9 cellular contexts compared by ENCODE assay signal in genomic region chr15:28589769-28590168, GRCh38. TPM values are rescaled to one million over a fixed set of nuclear protein-coding genes. Genes with fewer than 3 reads are reported as not detected.
A peak's percentile ranks its signal among the peaks of the same experiment; 100 is the strongest.
DNase-seq lines count a peak whose midpoint lies in the region; ATAC-seq, FAIRE-seq and TF ChIP-seq lines count a peak whose summit lies in the region.
"Not testable (repeated sequence)": the region's sequence is repeated elsewhere in the genome, so short reads cannot be mapped to it uniquely, and the experiment has no call there.
"Had no signal": no experiment of that assay in that cellular context is flagged by ENCODE, and none has a peak within 500 bp of the region (broad histone marks: within the 10 kb centered on the region; RNA-seq: fewer than 3 reads in every experiment).

No MANE protein-coding gene starts in this region.

- TF ChIP-seq POLR2A in IMR-90 (IDR thresholded peaks at IDR 0.05; ENCODE audit: low read depth, low read length), result not testable (repeated sequence)

- FAIRE-seq in kidney (lab: Jason Lieb, UNC), result not testable (repeated sequence)

- peak overlapping the region; percentile 57 to 92 (median 84) for H3K27ac Mint-ChIP-seq in CD14-positive monocyte
- peak overlapping the region; percentile 82 for H3K27ac Mint-ChIP-seq in activated naive CD8-positive, alpha-beta T cell treated with anti-CD3 and anti-CD28 coated beads, Interleukin-2, amount 50 U/mL, for 24 hours

- not testable (repeated sequence) for H3K9me3 ChIP-seq in IMR-90 (ENCODE audit: control insufficient read depth, insufficient read depth, low read length); WERI-Rb-1 (ENCODE audit: severe bottlenecking); kidney (ENCODE audit: control insufficient read depth in 1 of 2, low read length in 2 of 2); neutrophil; subcutaneous abdominal adipose tissue (ENCODE audit: control insufficient read depth in 5 of 5, low read length in 5 of 5)

- not testable (repeated sequence) for H3K23ac ChIP-seq in IMR-90 (ENCODE audit: low read depth, low read length)

- not testable (repeated sequence) for ATAC-seq in IMR-90 (ENCODE audit: low read depth); activated naive CD8-positive, alpha-beta T cell treated with anti-CD3 and anti-CD28 coated beads, Interleukin-2, amount 50 U/mL, for 24 hours

- H2BK20ac ChIP-seq in IMR-90 (ENCODE audit: low read depth, low read length), result not testable (repeated sequence)

- not testable (repeated sequence) for H3K79me1 ChIP-seq in IMR-90 (ENCODE audit: low read depth in 1 of 2, low read length in 2 of 2)

- not testable (repeated sequence) for H3K4ac ChIP-seq in IMR-90 (ENCODE audit: low read depth, low read length)

- not testable (repeated sequence) for H2BK15ac ChIP-seq in IMR-90 (ENCODE audit: low read depth, low read length)

- peak overlapping the region; percentile 84 to 96 for H3K4me3 Mint-ChIP-seq in CD14-positive monocyte
- H3K4me3 Mint-ChIP-seq in activated naive CD8-positive, alpha-beta T cell treated with anti-CD3 and anti-CD28 coated beads, Interleukin-2, amount 50 U/mL, for 24 hours, result peak overlapping the region; percentile 90

- CTCF ChIA-PET in IMR-90 (lab: Yijun Ruan, JAX), result not testable (repeated sequence)

- no CpG with 5 or more reads among the region's 9 CpGs for WGBS in IMR-90 (ENCODE audit: extremely low coverage in 2 of 2, insufficient read length in 1 of 2), 2 experiments

- H4K8ac ChIP-seq in IMR-90 (ENCODE audit: low read depth in 2 of 2, low read length in 2 of 2), result 0 out of 4 replicates have a peak overlapping the region, but pooled peaks of 1 of the 2 experiments have one; percentile 49

- TF ChIP-seq CTCF in CD14-positive monocyte (IDR thresholded peaks at IDR 0.05); IMR-90 (conservative IDR thresholded peaks at IDR 0.05; ENCODE audit: low read depth, low read length); WERI-Rb-1 (IDR thresholded peaks at IDR 0.05; ENCODE audit: low read depth, low read length); epithelial cell of esophagus (IDR thresholded peaks at IDR 0.05; ENCODE audit: insufficient read depth, low read depth, low read length, missing control alignments); kidney (IDR thresholded peaks at IDR 0.05; ENCODE audit: borderline replicate concordance, extremely low read depth, insufficient read depth); neutrophil (IDR thresholded peaks at IDR 0.05): not testable (repeated sequence)

- not testable (repeated sequence) for BruUV-seq in IMR-90 (replicated peaks; lab: Mats Ljungman, UMichigan)

- H2BK5ac ChIP-seq in IMR-90 (ENCODE audit: low read depth, low read length, poor library complexity, severe bottlenecking), result not testable (repeated sequence)

- H3K27me3 Mint-ChIP-seq in CD14-positive monocyte (ENCODE audit: low read depth in 3 of 3); activated naive CD8-positive, alpha-beta T cell treated with anti-CD3 and anti-CD28 coated beads, Interleukin-2, amount 50 U/mL, for 24 hours: not testable (repeated sequence)

- not testable (repeated sequence) for TF ChIP-seq RAD21 in IMR-90 (IDR thresholded peaks at IDR 0.05; ENCODE audit: low read length)

- in situ Hi-C loops in IMR-90 (cut with MboI; ENCODE audit: low sequenced_read_pairs), result not testable (repeated sequence)

- peak overlapping the region; percentile 63 for H2AFZ ChIP-seq in IMR-90 (replicated peaks; ENCODE audit: low read length, poor library complexity)

- not testable (repeated sequence) for H4K20me1 ChIP-seq in IMR-90 (ENCODE audit: insufficient read depth, low read length)

- H3K56ac ChIP-seq in IMR-90 (ENCODE audit: extremely low read depth, insufficient read depth, low read length), result not testable (repeated sequence)

- not testable (repeated sequence) for H3K36me3 Mint-ChIP-seq in CD14-positive monocyte; activated naive CD8-positive, alpha-beta T cell treated with anti-CD3 and anti-CD28 coated beads, Interleukin-2, amount 50 U/mL, for 24 hours (ENCODE audit: low read depth)

- H2BK120ac ChIP-seq in IMR-90 (ENCODE audit: low read depth, low read length), result not testable (repeated sequence)

- not testable (repeated sequence) for H3K36me3 ChIP-seq in IMR-90 (ENCODE audit: control insufficient read depth, insufficient read depth, low read length); WERI-Rb-1; kidney (ENCODE audit: control insufficient read depth in 1 of 2, insufficient read depth in 2 of 2, low read length in 2 of 2); neutrophil; subcutaneous abdominal adipose tissue (ENCODE audit: control insufficient read depth in 5 of 5, insufficient read depth in 5 of 5, low read length in 5 of 5)

- H2AK9ac ChIP-seq in IMR-90 (replicated peaks; ENCODE audit: low read depth, low read length, poor library complexity), result not testable (repeated sequence)

- H3K27me3 ChIP-seq in IMR-90 (ENCODE audit: control insufficient read depth, insufficient read depth, low read length); WERI-Rb-1 (ENCODE audit: insufficient read depth, low read depth, severe bottlenecking); neutrophil; subcutaneous abdominal adipose tissue (ENCODE audit: control insufficient read depth in 5 of 5, insufficient read depth in 4 of 5, low read length in 5 of 5): not testable (repeated sequence)

- H3K4me2 ChIP-seq in IMR-90 (ENCODE audit: low read depth, low read length), result peak overlapping the region; percentile 83

- not testable (repeated sequence) for DNase-seq in CD14-positive monocyte (ENCODE audit: low spot score); IMR-90; WERI-Rb-1; activated naive CD8-positive, alpha-beta T cell treated with anti-CD3 and anti-CD28 coated beads, Interleukin-2, amount 50 U/mL, for 24 hours; epithelial cell of esophagus (ENCODE audit: low read depth); kidney

- dilution Hi-C loops in IMR-90 (cut with HindIII; ENCODE audit: low sequenced_read_pairs, unreplicated experiment), result not testable (repeated sequence)

- H3K9me1 ChIP-seq in IMR-90 (ENCODE audit: insufficient read depth, low read length), result not testable (repeated sequence)

- H3K4me1 Mint-ChIP-seq in CD14-positive monocyte; activated naive CD8-positive, alpha-beta T cell treated with anti-CD3 and anti-CD28 coated beads, Interleukin-2, amount 50 U/mL, for 24 hours: not testable (repeated sequence)

- peak overlapping the region; percentile 55 for H3K27ac ChIP-seq in IMR-90 (ENCODE audit: insufficient read depth, low read length)
- peak overlapping the region; percentile 56; the same call in 1 of the 2 replicates for H3K27ac ChIP-seq in WERI-Rb-1
- H3K27ac ChIP-seq in kidney (ENCODE audit: low read depth in 2 of 2, low read length in 2 of 2); neutrophil; subcutaneous abdominal adipose tissue (ENCODE audit: low read depth, low read length): not testable (repeated sequence)

- H3K9ac ChIP-seq in IMR-90 (ENCODE audit: low read depth, low read length), result peak overlapping the region; percentile 78; the same call in 1 of the 2 replicates
- H3K9ac ChIP-seq in kidney (ENCODE audit: low read length in 2 of 2); subcutaneous abdominal adipose tissue (ENCODE audit: low read length in 5 of 5): not testable (repeated sequence)

- intact Hi-C loops in CD14-positive monocyte (cut with micrococcal nuclease); IMR-90 (cut with micrococcal nuclease); kidney (cut with DNase I): not testable (repeated sequence)

- H3K4me1 ChIP-seq in IMR-90 (ENCODE audit: control insufficient read depth, insufficient read depth, low read length); kidney (ENCODE audit: control insufficient read depth in 1 of 2, insufficient read depth in 1 of 2, low read depth in 1 of 2, low read length in 2 of 2); neutrophil (ENCODE audit: control insufficient read depth in 1 of 2, insufficient read depth in 1 of 2, low read depth in 1 of 2, low read length in 1 of 2); subcutaneous abdominal adipose tissue (ENCODE audit: control insufficient read depth in 5 of 5, insufficient read depth in 5 of 5, low read length in 5 of 5): not testable (repeated sequence)

- H3K18ac ChIP-seq in IMR-90 (ENCODE audit: low read depth, low read length), result not testable (repeated sequence)

- not testable (repeated sequence) for H3K14ac ChIP-seq in IMR-90 (replicated peaks; ENCODE audit: low read depth, low read length)

- peak overlapping the region; percentile 68 for H3K4me3 ChIP-seq in IMR-90 (ENCODE audit: insufficient read depth, low read depth, low read length)
- H3K4me3 ChIP-seq in WERI-Rb-1 (ENCODE audit: low read depth, low read length), result peak overlapping the region; percentile 38
- H3K4me3 ChIP-seq in epithelial cell of esophagus (ENCODE audit: low read length), result peak overlapping the region; percentile 39
- peak overlapping the region; percentile 25 to 56 for H3K4me3 ChIP-seq in kidney (ENCODE audit: low read length in 2 of 2)
- peak overlapping the region; percentile 18 to 43 for H3K4me3 ChIP-seq in neutrophil (ENCODE audit: low read depth in 1 of 2, low read length in 1 of 2)
- peak overlapping the region in 4 of 5 donors; percentile 34 to 72 (median 56) for H3K4me3 ChIP-seq in subcutaneous abdominal adipose tissue (ENCODE audit: low read depth in 1 of 5, low read length in 5 of 5)

- H4K91ac ChIP-seq in IMR-90 (ENCODE audit: insufficient read depth, low read depth, low read length), result not testable (repeated sequence)

- H3K9me3 Mint-ChIP-seq in CD14-positive monocyte; activated naive CD8-positive, alpha-beta T cell treated with anti-CD3 and anti-CD28 coated beads, Interleukin-2, amount 50 U/mL, for 24 hours: not testable (repeated sequence)

- POLR2A ChIA-PET in IMR-90 (lab: Charles Lee; ENCODE audit: unreplicated experiment), result not testable (repeated sequence)

- H2AK5ac ChIP-seq in IMR-90 (ENCODE audit: low read depth, low read length), result not testable (repeated sequence)

- H4K5ac ChIP-seq in IMR-90 (ENCODE audit: low read depth, low read length), result not testable (repeated sequence)

RNA-seq across cellular contexts. Expression of gene GOLGA6L25, which starts 36.4 kb away (rescaled TPM):
- polyA plus RNA-seq in CD14-positive monocyte (not detected), IMR-90 (2012; rRNA removed) (not detected in 2 replicates), kidney (ENCODE audit: insufficient read depth, low read depth, low replicate concordance) (not detected)
- total RNA-seq in IMR-90 (2012; rRNA removed) (not detected in 2 replicates), kidney (not detected)
- polyA plus RNA-seq in IMR-90 (2012; cell fraction: cytosol; rRNA removed), result not detected in 2 replicates
- not detected in 2 replicates for polyA plus RNA-seq in IMR-90 (2012; cell fraction: nucleus; rRNA removed; ENCODE audit: low replicate concordance)
- total RNA-seq: lung had no signal
- polyA plus RNA-seq: lung had no signal

RNA-seq across cellular contexts. Expression of gene GOLGA8G, which starts 57.0 kb away (rescaled TPM):
- polyA plus RNA-seq in CD14-positive monocyte (not detected), IMR-90 (2012; rRNA removed) (not detected in 2 replicates), kidney (ENCODE audit: insufficient read depth, low read depth, low replicate concordance) (not detected)
- total RNA-seq in IMR-90 (2012; rRNA removed) (not detected in 2 replicates), kidney (not detected)
- polyA plus RNA-seq in IMR-90 (2012; cell fraction: cytosol; rRNA removed), result not detected in 2 replicates
- not detected in 2 replicates for polyA plus RNA-seq in IMR-90 (2012; cell fraction: nucleus; rRNA removed; ENCODE audit: low replicate concordance)
- total RNA-seq: lung had no signal
- polyA plus RNA-seq: lung had no signal
